1 cellular context compared by ENCODE assay signal in genomic region chr2:127196998-127197397, GRCh38.
TF ChIP-seq lines count a peak whose summit lies in the region.

No MANE protein-coding gene starts in this region.

TF ChIP-seq in K562, 482 proteins besides CTCF, POLR2A, EP300 and RAD21 (continued from another document):
- TF ChIP-seq ZNF639 (CRISPR knock-in tag; conservative IDR thresholded peaks at IDR 0.05 in 1 of 2, IDR thresholded peaks at IDR 0.05 in 1 of 2), result no peak
- TF ChIP-seq TARDBP (IDR thresholded peaks at IDR 0.05), result no peak
- TF ChIP-seq CEBPG (CRISPR knock-in tag; IDR thresholded peaks at IDR 0.05), result no peak
- peak; percentile 75 to 82 for TF ChIP-seq CEBPG (tag; conservative IDR thresholded peaks at IDR 0.05 in 1 of 2, IDR thresholded peaks at IDR 0.05 in 1 of 2)
- no peak for TF ChIP-seq HDAC3 (IDR thresholded peaks at IDR 0.05; ENCODE audit: borderline replicate concordance, partially characterized antibody)
- TF ChIP-seq SMC3 (conservative IDR thresholded peaks at IDR 0.05; ENCODE audit: insufficient read depth, low read depth, low read length), result peak; percentile 36
- no peak for TF ChIP-seq ZNF140 (CRISPR knock-in tag; IDR thresholded peaks at IDR 0.05)
- peak; percentile 78 for TF ChIP-seq CEBPB (tag; IDR thresholded peaks at IDR 0.05)
- TF ChIP-seq, protein P1, sequence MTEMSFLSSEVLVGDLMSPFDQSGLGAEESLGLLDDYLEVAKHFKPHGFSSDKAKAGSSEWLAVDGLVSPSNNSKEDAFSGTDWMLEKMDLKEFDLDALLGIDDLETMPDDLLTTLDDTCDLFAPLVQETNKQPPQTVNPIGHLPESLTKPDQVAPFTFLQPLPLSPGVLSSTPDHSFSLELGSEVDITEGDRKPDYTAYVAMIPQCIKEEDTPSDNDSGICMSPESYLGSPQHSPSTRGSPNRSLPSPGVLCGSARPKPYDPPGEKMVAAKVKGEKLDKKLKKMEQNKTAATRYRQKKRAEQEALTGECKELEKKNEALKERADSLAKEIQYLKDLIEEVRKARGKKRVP (CRISPR knock-in tag; IDR thresholded peaks at IDR 0.05), result peak; percentile 66
- peak; percentile 28; the same call in 1 of the 2 replicates for TF ChIP-seq STAG1 (CRISPR knock-in tag; IDR thresholded peaks at IDR 0.05; ENCODE audit: borderline replicate concordance)
- TF ChIP-seq TOE1 (IDR thresholded peaks at IDR 0.05; ENCODE audit: borderline replicate concordance), result no peak
- no peak for TF ChIP-seq TOE1 (CRISPR knock-in tag; IDR thresholded peaks at IDR 0.05; ENCODE audit: borderline replicate concordance, low read depth)
- TF ChIP-seq, protein P2, sequence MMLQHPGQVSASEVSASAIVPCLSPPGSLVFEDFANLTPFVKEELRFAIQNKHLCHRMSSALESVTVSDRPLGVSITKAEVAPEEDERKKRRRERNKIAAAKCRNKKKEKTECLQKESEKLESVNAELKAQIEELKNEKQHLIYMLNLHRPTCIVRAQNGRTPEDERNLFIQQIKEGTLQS (IDR thresholded peaks at IDR 0.05), result peak; percentile 59; the same call in 1 of the 2 replicates
- TF ChIP-seq, protein P2 (CRISPR knock-in tag; conservative IDR thresholded peaks at IDR 0.05), result no peak
- TF ChIP-seq C11orf30 (IDR thresholded peaks at IDR 0.05; ENCODE audit: low read depth), result no peak
TF ChIP-seq in K562: peak in this region for 9.
